8 cellular contexts compared by ENCODE assay signal in genomic region chr2:147045113-147045512, GRCh38.
DNase-seq lines count a peak whose midpoint lies in the region; ATAC-seq lines count a peak whose summit lies in the region.

No MANE protein-coding gene starts in this region.

- ATAC-seq in HG02852 (IDR thresholded peaks at IDR 0.05; ENCODE audit: unreplicated experiment) (peak; percentile 70), GM19328 (IDR thresholded peaks at IDR 0.05; ENCODE audit: unreplicated experiment) (no peak)

- DNase-seq in activated gamma-delta T cell treated with Interleukin-2 at 50 U/mL for 16 hours, result peak; percentile 5
- no peak for DNase-seq in activated gamma-delta T cell (lab: John Stamatoyannopoulos, UW)
- DNase-seq in OCI-M1 (lab: John Stamatoyannopoulos, UW), result peak; percentile 61
- DNase-seq in activated naive CD4-positive, alpha-beta T cell treated with anti-CD3 and anti-CD28 coated beads, Interleukin-2, amount 50 U/mL, for 16 hours, result peak; percentile 39
- peak; percentile 53 for DNase-seq in iPS-NIHi7 (ENCODE audit: extremely low spot score)
- DNase-seq in stimulated activated CD4-positive, alpha-beta T cell treated with anti-CD3 and anti-CD28 coated beads, Interleukin-2, amount 100 ng/mL, for 48 hours, result peak; percentile 45 to 50
